Comparison of ENCODE assay signal across 8 cellular contexts in genomic region chr1:163321311-163322305, GRCh38. TPM values are rescaled to one million over a fixed set of nuclear protein-coding genes. Genes with fewer than 3 reads are reported as not detected.
DNase-seq lines count a peak whose midpoint lies in the region; ATAC-seq and TF ChIP-seq lines count a peak whose summit lies in the region.

TSS of gene NUF2 (plus strand) at chr1:163321954. CDS start at chr1:163326052, 4,098 bp downstream.

- under 1% methylated on average over 34 of the region's 58 CpGs for WGBS in SK-N-SH (ENCODE audit: low lambda C conversion rate)
- WGBS in suprapubic skin = 0% methylated on average over 58 of the region's 58 CpGs

- peaks cover 11 to 33% of the 10 kb centered on the region in 2 experiments for H3K36me3 ChIP-seq in SK-N-SH (replicated peaks in 1 of 2; ENCODE audit: control insufficient read depth in 1 of 2, insufficient read depth in 2 of 2, low read length in 1 of 2)
- H3K36me3 ChIP-seq in suprapubic skin = peaks cover 25% of the 10 kb centered on the region

- H3K9me2 ChIP-seq in SK-N-SH = no peaks in the 10 kb centered on the region

- H3K9me3 ChIP-seq in SK-N-SH (no peaks in the 10 kb centered on the region), suprapubic skin (no peaks in the 10 kb centered on the region)

- peak; percentile 97 for ATAC-seq in HG02571 (IDR thresholded peaks at IDR 0.05; ENCODE audit: unreplicated experiment)

- TF ChIP-seq EP300 in SK-N-SH (IDR thresholded peaks at IDR 0.05; ENCODE audit: borderline replicate concordance in 1 of 2, low read depth in 1 of 2, low read length in 1 of 2) (peak; percentile 67 to 69; a peak in 3 of 4 replicates), suprapubic skin (IDR thresholded peaks at IDR 0.05) (no peak)

- H3F3A ChIP-seq in SK-N-SH (replicated peaks; ENCODE audit: insufficient read depth) = peaks cover 11% of the 10 kb centered on the region

- peak within 1 kb of the TSS; percentile 77 for H3K4me2 ChIP-seq in SK-N-SH

- no peak for TF ChIP-seq RAD21 in SK-N-SH (IDR thresholded peaks at IDR 0.05; ENCODE audit: low read length)

- no peaks in the 10 kb centered on the region for H3K27me3 ChIP-seq in SK-N-SH (ENCODE audit: insufficient read depth)
- no peaks in the 10 kb centered on the region for H3K27me3 ChIP-seq in suprapubic skin

- peak; percentile 97 for DNase-seq in GM04504 (ENCODE audit: low read depth)
- DNase-seq in NCI-H1048 (lab: John Stamatoyannopoulos, UW) = peak; percentile 100
- peak; percentile 92 for DNase-seq in SK-N-SH
- peak; percentile 96 for DNase-seq in activated naive CD4-positive, alpha-beta T cell treated with anti-CD3 and anti-CD28 coated beads, Interleukin-2, amount 50 U/mL, for 16 hours
- peak; percentile 94 for DNase-seq in germinal center (ENCODE audit: low spot score)
- DNase-seq in non-pigmented ciliary epithelial cell (ENCODE audit: low read depth) = peak; percentile 98
- peak; percentile 98 for DNase-seq in suprapubic skin (ENCODE audit: low spot score in 2 of 2)

- POLR2A ChIA-PET in SK-N-SH (lab: Yijun Ruan, JAX) = interaction anchor here (0.6 to 1.0 kb wide), 3 partner anchors 252 to 440 kb away, joined by 3 to 4 read pairs (median 3); partner anchors contain the start of gene RGS4

- peaks cover 65% of the 10 kb centered on the region for H3K79me2 ChIP-seq in SK-N-SH (ENCODE audit: insufficient read depth)

- H4K20me1 ChIP-seq in SK-N-SH (ENCODE audit: insufficient read depth) = no peaks in the 10 kb centered on the region

- H3K27ac ChIP-seq in SK-N-SH (ENCODE audit: low read depth in 2 of 2, low read length in 1 of 2) = peak within 1 kb of the TSS; percentile 76 to 97
- H3K27ac ChIP-seq in suprapubic skin = peak within 1 kb of the TSS; percentile 58

- H2AFZ ChIP-seq in SK-N-SH (ENCODE audit: low read depth) = peak within 1 kb of the TSS; percentile 93

- H3K4me1 ChIP-seq in SK-N-SH (ENCODE audit: control insufficient read depth in 1 of 2, insufficient read depth in 2 of 2, low read depth in 1 of 2, low read length in 1 of 2) = peaks cover 9 to 13% of the 10 kb centered on the region in 2 experiments; a peak in 3 of 4 replicates
- peaks cover 21% of the 10 kb centered on the region for H3K4me1 ChIP-seq in suprapubic skin

- CTCF ChIA-PET in SK-N-SH (lab: Yijun Ruan, JAX) = interaction anchor here (0.8 to 1.5 kb wide), 2 partner anchors 253 to 467 kb away, joined by 3 to 7 read pairs; partner anchors contain the start of gene RGS4

- peak; percentile 34 to 42 for TF ChIP-seq POLR2A in suprapubic skin (IDR thresholded peaks at IDR 0.05)

- H3K4me3 ChIP-seq in SK-N-SH (ENCODE audit: low read depth in 2 of 2, low read length in 1 of 2) = peak within 1 kb of the TSS; percentile 76 to 95
- peak within 1 kb of the TSS; percentile 64 for H3K4me3 ChIP-seq in suprapubic skin

- H3K9ac ChIP-seq in SK-N-SH = peak within 1 kb of the TSS; percentile 82

- no peak for TF ChIP-seq CTCF in SK-N-SH (IDR thresholded peaks at IDR 0.05)
- TF ChIP-seq CTCF in suprapubic skin (IDR thresholded peaks at IDR 0.05) = no peak

TF ChIP-seq in SK-N-SH, 30 proteins besides CTCF, POLR2A, EP300 and RAD21 (continues in another document):
- TF ChIP-seq GATA2 (CRISPR knock-in tag; IDR thresholded peaks at IDR 0.05) (no peak), REST (IDR thresholded peaks at IDR 0.05; ENCODE audit: low read depth, low read length) (peak; percentile 82; the same call in 1 of the 2 replicates), SMC3 (IDR thresholded peaks at IDR 0.05; ENCODE audit: low read depth, low read length) (no peak), MXI1 (IDR thresholded peaks at IDR 0.05; ENCODE audit: low read depth, low read length) (peak; percentile 99), NRF1 (IDR thresholded peaks at IDR 0.05; ENCODE audit: low read depth, low read length) (no peak), FOXJ3 (CRISPR knock-in tag; IDR thresholded peaks at IDR 0.05) (0 out of 2 replicates have a peak, but pooled peaks have one; percentile 37), JUND (IDR thresholded peaks at IDR 0.05) (no peak), RCOR1 (IDR thresholded peaks at IDR 0.05; ENCODE audit: low read length) (peak; percentile 83), TCF12 (IDR thresholded peaks at IDR 0.05) (peak; percentile 64), MAX (IDR thresholded peaks at IDR 0.05; ENCODE audit: low read depth) (peak; percentile 93), RFX5 (IDR thresholded peaks at IDR 0.05; ENCODE audit: low read length) (peak; percentile 69; the same call in 1 of the 2 replicates), POLR2AphosphoS5 (IDR thresholded peaks at IDR 0.05; ENCODE audit: low read depth, low read length) (peak; percentile 94), FOSL2 (IDR thresholded peaks at IDR 0.05; ENCODE audit: borderline replicate concordance, low read depth) (peak; percentile 46; the same call in 1 of the 2 replicates), EZH2phosphoT487 (IDR thresholded peaks at IDR 0.05; ENCODE audit: borderline replicate concordance, low read depth) (no peak), RXRA (IDR thresholded peaks at IDR 0.05; ENCODE audit: borderline replicate concordance, low read depth) (no peak), YY1 (IDR thresholded peaks at IDR 0.05; ENCODE audit: low read depth) (peak; percentile 81), ELF1 (IDR thresholded peaks at IDR 0.05) (peak; percentile 86), CHD2 (IDR thresholded peaks at IDR 0.05; ENCODE audit: low read length, partially characterized antibody) (peak; percentile 94), SIN3A (IDR thresholded peaks at IDR 0.05; ENCODE audit: borderline replicate concordance, low read depth, low read length) (peak; percentile 99), FOXM1 (IDR thresholded peaks at IDR 0.05; ENCODE audit: low read depth) (peak; percentile 100)
- TF ChIP-seq, protein P1, sequence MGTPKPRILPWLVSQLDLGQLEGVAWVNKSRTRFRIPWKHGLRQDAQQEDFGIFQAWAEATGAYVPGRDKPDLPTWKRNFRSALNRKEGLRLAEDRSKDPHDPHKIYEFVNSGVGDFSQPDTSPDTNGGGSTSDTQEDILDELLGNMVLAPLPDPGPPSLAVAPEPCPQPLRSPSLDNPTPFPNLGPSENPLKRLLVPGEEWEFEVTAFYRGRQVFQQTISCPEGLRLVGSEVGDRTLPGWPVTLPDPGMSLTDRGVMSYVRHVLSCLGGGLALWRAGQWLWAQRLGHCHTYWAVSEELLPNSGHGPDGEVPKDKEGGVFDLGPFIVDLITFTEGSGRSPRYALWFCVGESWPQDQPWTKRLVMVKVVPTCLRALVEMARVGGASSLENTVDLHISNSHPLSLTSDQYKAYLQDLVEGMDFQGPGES (IDR thresholded peaks at IDR 0.05; ENCODE audit: low read depth, low read length) = peak; percentile 46
- TF ChIP-seq, protein P2, sequence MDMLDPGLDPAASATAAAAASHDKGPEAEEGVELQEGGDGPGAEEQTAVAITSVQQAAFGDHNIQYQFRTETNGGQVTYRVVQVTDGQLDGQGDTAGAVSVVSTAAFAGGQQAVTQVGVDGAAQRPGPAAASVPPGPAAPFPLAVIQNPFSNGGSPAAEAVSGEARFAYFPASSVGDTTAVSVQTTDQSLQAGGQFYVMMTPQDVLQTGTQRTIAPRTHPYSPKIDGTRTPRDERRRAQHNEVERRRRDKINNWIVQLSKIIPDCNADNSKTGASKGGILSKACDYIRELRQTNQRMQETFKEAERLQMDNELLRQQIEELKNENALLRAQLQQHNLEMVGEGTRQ (IDR thresholded peaks at IDR 0.05; ENCODE audit: borderline replicate concordance, low read depth, low read length) = no peak; the same call in 1 of the 2 replicates

RNA-seq across cellular contexts. Expression of gene NUF2, which starts in this region (rescaled TPM):
- 11.3 and 13.5 TPM in 2 replicates for polyA plus RNA-seq in SK-N-SH (2012; rRNA removed)
- polyA plus RNA-seq in SK-N-SH (2012; cell fraction: cytosol; rRNA removed) = 11.2 and 12.9 TPM in 2 replicates
- polyA plus RNA-seq in SK-N-SH (2012; cell fraction: nucleus; rRNA removed) = 11.5 and 22.3 TPM in 2 replicates
- total RNA-seq in suprapubic skin = 1 to 10 TPM; 2.2 to 6.1 (median 3.2) TPM

Comparison
In these comparisons a context has a peak if more than half of its experiments do, and no peak if none do; other contexts are left out.
1. Peak in every context shown above with its lines: DNase-seq, ATAC-seq, H3K4me3 ChIP-seq and H3K27ac ChIP-seq.